Comparison of ENCODE assay signal across 1 cellular context in the genomic region with DNA sequence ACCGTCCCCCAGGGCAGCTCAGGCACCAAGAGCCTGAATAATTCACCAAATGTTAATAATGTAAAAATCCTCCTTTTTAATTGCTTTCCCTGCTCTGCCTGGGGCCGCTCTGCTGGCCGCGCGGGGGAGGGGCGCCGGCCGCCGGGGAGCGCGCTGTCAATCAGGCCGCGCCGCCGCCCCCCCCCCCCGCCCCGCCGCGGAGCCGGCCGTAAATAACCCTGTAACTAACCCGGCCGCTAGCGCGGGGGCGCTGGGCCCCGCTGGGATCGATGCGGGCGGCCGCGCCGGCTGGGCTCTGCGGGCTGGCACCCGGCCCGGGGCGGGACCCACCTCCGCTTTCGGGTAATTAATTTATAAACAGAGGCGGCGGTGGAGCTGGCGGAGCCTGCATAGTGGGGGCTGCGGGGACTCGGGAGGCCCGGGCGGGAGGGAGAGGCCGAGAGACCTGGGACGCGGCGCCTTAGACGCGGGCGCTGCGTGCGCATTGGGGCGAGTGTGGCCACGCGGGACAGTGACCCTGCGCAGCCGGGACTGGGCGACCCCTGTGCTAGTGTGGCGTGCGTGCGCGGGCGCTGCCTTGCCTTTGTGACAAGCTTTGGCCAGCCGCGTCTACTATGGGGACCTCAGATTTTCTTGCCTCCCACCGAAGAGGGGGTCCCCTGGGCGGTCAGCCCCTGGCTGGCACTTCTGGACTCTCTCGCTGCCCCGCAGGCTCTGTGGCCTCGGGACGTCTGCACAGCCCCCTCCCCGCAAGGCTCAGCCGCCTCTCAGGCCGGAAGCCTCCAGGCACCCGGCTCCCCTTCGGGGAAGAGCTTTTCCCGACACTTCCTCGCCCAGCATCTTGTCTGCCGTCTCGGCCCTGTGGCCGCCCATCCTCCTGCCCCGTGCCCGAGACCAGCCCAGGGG.
TF ChIP-seq lines count a peak whose summit lies in the region.

No MANE protein-coding gene starts in this region.

TF ChIP-seq in HEK293, 187 proteins besides CTCF, POLR2A, EP300 and RAD21 (continued from another document and continues in another):
- no peak for TF ChIP-seq SCRT1 (tag by site-specific recombination; IDR thresholded peaks at IDR 0.05; ENCODE audit: borderline replicate concordance)
- TF ChIP-seq ZNF624 (tag by site-specific recombination; IDR thresholded peaks at IDR 0.05), result no peak
- no peak for TF ChIP-seq ZNF133 (tag by site-specific recombination; IDR thresholded peaks at IDR 0.05)
- no peak for TF ChIP-seq ZNF221 (tag by site-specific recombination; IDR thresholded peaks at IDR 0.05; ENCODE audit: borderline replicate concordance)
- TF ChIP-seq, protein P1, sequence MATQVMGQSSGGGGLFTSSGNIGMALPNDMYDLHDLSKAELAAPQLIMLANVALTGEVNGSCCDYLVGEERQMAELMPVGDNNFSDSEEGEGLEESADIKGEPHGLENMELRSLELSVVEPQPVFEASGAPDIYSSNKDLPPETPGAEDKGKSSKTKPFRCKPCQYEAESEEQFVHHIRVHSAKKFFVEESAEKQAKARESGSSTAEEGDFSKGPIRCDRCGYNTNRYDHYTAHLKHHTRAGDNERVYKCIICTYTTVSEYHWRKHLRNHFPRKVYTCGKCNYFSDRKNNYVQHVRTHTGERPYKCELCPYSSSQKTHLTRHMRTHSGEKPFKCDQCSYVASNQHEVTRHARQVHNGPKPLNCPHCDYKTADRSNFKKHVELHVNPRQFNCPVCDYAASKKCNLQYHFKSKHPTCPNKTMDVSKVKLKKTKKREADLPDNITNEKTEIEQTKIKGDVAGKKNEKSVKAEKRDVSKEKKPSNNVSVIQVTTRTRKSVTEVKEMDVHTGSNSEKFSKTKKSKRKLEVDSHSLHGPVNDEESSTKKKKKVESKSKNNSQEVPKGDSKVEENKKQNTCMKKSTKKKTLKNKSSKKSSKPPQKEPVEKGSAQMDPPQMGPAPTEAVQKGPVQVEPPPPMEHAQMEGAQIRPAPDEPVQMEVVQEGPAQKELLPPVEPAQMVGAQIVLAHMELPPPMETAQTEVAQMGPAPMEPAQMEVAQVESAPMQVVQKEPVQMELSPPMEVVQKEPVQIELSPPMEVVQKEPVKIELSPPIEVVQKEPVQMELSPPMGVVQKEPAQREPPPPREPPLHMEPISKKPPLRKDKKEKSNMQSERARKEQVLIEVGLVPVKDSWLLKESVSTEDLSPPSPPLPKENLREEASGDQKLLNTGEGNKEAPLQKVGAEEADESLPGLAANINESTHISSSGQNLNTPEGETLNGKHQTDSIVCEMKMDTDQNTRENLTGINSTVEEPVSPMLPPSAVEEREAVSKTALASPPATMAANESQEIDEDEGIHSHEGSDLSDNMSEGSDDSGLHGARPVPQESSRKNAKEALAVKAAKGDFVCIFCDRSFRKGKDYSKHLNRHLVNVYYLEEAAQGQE (tag by site-specific recombination; IDR thresholded peaks at IDR 0.05), result no peak
- TF ChIP-seq IKZF3 (tag by site-specific recombination; IDR thresholded peaks at IDR 0.05), result peak; percentile 84
- TF ChIP-seq, protein P2, sequence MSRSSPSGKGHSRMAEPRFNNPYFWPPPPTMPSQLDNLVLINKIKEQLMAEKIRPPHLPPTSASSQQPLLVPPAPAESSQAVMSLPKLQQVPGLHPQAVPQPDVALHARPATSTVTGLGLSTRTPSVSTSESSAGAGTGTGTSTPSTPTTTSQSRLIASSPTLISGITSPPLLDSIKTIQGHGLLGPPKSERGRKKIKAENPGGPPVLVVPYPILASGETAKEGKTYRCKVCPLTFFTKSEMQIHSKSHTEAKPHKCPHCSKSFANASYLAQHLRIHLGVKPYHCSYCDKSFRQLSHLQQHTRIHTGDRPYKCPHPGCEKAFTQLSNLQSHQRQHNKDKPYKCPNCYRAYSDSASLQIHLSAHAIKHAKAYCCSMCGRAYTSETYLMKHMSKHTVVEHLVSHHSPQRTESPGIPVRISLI (tag by site-specific recombination; IDR thresholded peaks at IDR 0.05), result no peak
- TF ChIP-seq ZBTB1 (tag by site-specific recombination; IDR thresholded peaks at IDR 0.05), result peak; percentile 74
- TF ChIP-seq ZNF175 (tag by site-specific recombination; IDR thresholded peaks at IDR 0.05), result no peak
- TF ChIP-seq, protein P3, sequence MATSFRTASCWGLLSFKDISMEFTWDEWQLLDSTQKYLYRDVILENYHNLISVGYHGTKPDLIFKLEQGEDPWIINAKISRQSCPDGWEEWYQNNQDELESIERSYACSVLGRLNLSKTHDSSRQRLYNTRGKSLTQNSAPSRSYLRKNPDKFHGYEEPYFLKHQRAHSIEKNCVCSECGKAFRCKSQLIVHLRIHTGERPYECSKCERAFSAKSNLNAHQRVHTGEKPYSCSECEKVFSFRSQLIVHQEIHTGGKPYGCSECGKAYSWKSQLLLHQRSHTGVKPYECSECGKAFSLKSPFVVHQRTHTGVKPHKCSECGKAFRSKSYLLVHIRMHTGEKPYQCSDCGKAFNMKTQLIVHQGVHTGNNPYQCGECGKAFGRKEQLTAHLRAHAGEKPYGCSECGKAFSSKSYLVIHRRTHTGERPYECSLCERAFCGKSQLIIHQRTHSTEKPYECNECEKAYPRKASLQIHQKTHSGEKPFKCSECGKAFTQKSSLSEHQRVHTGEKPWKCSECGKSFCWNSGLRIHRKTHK (tag by site-specific recombination; IDR thresholded peaks at IDR 0.05), result no peak
- no peak for TF ChIP-seq ZNF677 (tag by site-specific recombination; IDR thresholded peaks at IDR 0.05)
- TF ChIP-seq KLF9 (tag by site-specific recombination; IDR thresholded peaks at IDR 0.05; ENCODE audit: low read depth), result no peak; the same call in 1 of the 2 replicates
- no peak for TF ChIP-seq ZNF664 (tag by site-specific recombination; IDR thresholded peaks at IDR 0.05)
- TF ChIP-seq HOXC10 (CRISPR knock-in tag; IDR thresholded peaks at IDR 0.05), result no peak
- TF ChIP-seq, protein P4, sequence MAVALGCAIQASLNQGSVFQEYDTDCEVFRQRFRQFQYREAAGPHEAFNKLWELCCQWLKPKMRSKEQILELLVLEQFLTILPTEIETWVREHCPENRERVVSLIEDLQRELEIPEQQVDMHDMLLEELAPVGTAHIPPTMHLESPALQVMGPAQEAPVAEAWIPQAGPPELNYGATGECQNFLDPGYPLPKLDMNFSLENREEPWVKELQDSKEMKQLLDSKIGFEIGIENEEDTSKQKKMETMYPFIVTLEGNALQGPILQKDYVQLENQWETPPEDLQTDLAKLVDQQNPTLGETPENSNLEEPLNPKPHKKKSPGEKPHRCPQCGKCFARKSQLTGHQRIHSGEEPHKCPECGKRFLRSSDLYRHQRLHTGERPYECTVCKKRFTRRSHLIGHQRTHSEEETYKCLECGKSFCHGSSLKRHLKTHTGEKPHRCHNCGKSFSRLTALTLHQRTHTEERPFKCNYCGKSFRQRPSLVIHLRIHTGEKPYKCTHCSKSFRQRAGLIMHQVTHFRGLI (tag by site-specific recombination; IDR thresholded peaks at IDR 0.05), result peak; percentile 95
- no peak for TF ChIP-seq ZNF830 (tag by site-specific recombination; IDR thresholded peaks at IDR 0.05; ENCODE audit: low read depth)
- TF ChIP-seq ZNF146 (tag by site-specific recombination; IDR thresholded peaks at IDR 0.05), result 0 out of 2 replicates have a peak, but pooled peaks have one; percentile 11
- TF ChIP-seq ZNF138 (tag by site-specific recombination; IDR thresholded peaks at IDR 0.05; ENCODE audit: borderline replicate concordance), result no peak
- no peak for TF ChIP-seq BCL6B (tag by site-specific recombination; IDR thresholded peaks at IDR 0.05)
- no peak for TF ChIP-seq ZNF354C (tag by site-specific recombination; IDR thresholded peaks at IDR 0.05; ENCODE audit: borderline replicate concordance, low read depth)
- peak; percentile 71 for TF ChIP-seq ZNF423 (tag by site-specific recombination; IDR thresholded peaks at IDR 0.05)
- TF ChIP-seq SP2 (tag by site-specific recombination; IDR thresholded peaks at IDR 0.05), result peak; percentile 57
- no peak for TF ChIP-seq ZNF433 (tag by site-specific recombination; IDR thresholded peaks at IDR 0.05; ENCODE audit: low read depth)
- TF ChIP-seq, protein P5, sequence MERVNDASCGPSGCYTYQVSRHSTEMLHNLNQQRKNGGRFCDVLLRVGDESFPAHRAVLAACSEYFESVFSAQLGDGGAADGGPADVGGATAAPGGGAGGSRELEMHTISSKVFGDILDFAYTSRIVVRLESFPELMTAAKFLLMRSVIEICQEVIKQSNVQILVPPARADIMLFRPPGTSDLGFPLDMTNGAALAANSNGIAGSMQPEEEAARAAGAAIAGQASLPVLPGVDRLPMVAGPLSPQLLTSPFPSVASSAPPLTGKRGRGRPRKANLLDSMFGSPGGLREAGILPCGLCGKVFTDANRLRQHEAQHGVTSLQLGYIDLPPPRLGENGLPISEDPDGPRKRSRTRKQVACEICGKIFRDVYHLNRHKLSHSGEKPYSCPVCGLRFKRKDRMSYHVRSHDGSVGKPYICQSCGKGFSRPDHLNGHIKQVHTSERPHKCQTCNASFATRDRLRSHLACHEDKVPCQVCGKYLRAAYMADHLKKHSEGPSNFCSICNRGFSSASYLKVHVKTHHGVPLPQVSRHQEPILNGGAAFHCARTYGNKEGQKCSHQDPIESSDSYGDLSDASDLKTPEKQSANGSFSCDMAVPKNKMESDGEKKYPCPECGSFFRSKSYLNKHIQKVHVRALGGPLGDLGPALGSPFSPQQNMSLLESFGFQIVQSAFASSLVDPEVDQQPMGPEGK (tag by site-specific recombination; IDR thresholded peaks at IDR 0.05), result peak; percentile 88
- TF ChIP-seq ZNF121 (tag by site-specific recombination; IDR thresholded peaks at IDR 0.05), result no peak
- TF ChIP-seq FEZF1 (tag by site-specific recombination; IDR thresholded peaks at IDR 0.05), result no peak
- TF ChIP-seq ZNF704 (tag by site-specific recombination; IDR thresholded peaks at IDR 0.05), result no peak
- TF ChIP-seq, protein P6, sequence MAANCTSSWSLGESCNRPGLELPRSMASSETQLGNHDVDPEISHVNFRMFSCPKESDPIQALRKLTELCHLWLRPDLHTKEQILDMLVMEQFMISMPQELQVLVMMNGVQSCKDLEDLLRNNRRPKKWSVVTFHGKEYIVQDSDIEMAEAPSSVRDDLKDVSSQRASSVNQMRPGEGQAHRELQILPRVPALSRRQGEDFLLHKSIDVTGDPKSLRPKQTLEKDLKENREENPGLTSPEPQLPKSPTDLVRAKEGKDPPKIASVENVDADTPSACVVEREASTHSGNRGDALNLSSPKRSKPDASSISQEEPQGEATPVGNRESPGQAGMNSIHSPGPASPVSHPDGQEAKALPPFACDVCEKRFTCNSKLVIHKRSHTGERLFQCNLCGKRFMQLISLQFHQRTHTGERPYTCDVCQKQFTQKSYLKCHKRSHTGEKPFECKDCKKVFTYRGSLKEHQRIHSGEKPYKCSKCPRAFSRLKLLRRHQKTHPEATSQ (tag by site-specific recombination; IDR thresholded peaks at IDR 0.05), result 0 out of 2 replicates have a peak, but pooled peaks have one; percentile 52
- no peak for TF ChIP-seq ZNF549 (tag by site-specific recombination; IDR thresholded peaks at IDR 0.05)
- TF ChIP-seq, protein P7, sequence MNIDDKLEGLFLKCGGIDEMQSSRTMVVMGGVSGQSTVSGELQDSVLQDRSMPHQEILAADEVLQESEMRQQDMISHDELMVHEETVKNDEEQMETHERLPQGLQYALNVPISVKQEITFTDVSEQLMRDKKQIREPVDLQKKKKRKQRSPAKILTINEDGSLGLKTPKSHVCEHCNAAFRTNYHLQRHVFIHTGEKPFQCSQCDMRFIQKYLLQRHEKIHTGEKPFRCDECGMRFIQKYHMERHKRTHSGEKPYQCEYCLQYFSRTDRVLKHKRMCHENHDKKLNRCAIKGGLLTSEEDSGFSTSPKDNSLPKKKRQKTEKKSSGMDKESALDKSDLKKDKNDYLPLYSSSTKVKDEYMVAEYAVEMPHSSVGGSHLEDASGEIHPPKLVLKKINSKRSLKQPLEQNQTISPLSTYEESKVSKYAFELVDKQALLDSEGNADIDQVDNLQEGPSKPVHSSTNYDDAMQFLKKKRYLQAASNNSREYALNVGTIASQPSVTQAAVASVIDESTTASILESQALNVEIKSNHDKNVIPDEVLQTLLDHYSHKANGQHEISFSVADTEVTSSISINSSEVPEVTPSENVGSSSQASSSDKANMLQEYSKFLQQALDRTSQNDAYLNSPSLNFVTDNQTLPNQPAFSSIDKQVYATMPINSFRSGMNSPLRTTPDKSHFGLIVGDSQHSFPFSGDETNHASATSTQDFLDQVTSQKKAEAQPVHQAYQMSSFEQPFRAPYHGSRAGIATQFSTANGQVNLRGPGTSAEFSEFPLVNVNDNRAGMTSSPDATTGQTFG (tag by site-specific recombination; IDR thresholded peaks at IDR 0.05; ENCODE audit: borderline replicate concordance), result no peak
- 0 out of 2 replicates have a peak, but pooled peaks have one; percentile 35 for TF ChIP-seq ZNF37A (tag by site-specific recombination; IDR thresholded peaks at IDR 0.05)
- no peak for TF ChIP-seq ZNF280D (tag by site-specific recombination; IDR thresholded peaks at IDR 0.05)
- TF ChIP-seq ZNF324 (tag by site-specific recombination; IDR thresholded peaks at IDR 0.05), result no peak
- peak; percentile 78 for TF ChIP-seq OSR2 (tag by site-specific recombination; IDR thresholded peaks at IDR 0.05)
